Comparison of ENCODE assay signal across 22 cellular contexts in genomic region chr1:7476402-7476801, GRCh38.
"Had no signal": no experiment of that assay in that cellular context is flagged by ENCODE, and none has a peak within 500 bp of the region (broad histone marks: within the 10 kb centered on the region; RNA-seq: fewer than 3 reads in every experiment).

No MANE protein-coding gene starts in this region.

- FAIRE-seq: HTR-8/SVneo, RCC 7860 had no signal

- H3K27me3 ChIP-seq: MG63, SJSA1 had no signal

- H3K9me3 ChIP-seq: MG63, SJSA1 had no signal

- H3K4me3 ChIP-seq: MG63, SJSA1, SK-N-MC had no signal

- H3K36me3 ChIP-seq: MG63, SJSA1 had no signal

- H3K27ac ChIP-seq: HL-60, SJSA1, SK-N-MC had no signal

- DNase-seq: Karpas-422, KG1, MG63, NCI-H1092, NCI-H1105 treated with DMSO at 0.1 percent for 48 hours, NCI-H1436, NCI-H187, NCI-H2029, NCI-H2081 treated with DMSO at 0.1 percent for 48 hours, NCI-H2171, NCI-H226, NCI-H510A, NCI-H524 treated with DMSO at 0.1 percent for 48 hours, NCI-H69, NCI-H774, RPMI8226, SHP77 treated with DMSO at 0.1 percent for 48 hours had no signal
